ENCODE assay signal across 8 cellular contexts in the genomic region with DNA sequence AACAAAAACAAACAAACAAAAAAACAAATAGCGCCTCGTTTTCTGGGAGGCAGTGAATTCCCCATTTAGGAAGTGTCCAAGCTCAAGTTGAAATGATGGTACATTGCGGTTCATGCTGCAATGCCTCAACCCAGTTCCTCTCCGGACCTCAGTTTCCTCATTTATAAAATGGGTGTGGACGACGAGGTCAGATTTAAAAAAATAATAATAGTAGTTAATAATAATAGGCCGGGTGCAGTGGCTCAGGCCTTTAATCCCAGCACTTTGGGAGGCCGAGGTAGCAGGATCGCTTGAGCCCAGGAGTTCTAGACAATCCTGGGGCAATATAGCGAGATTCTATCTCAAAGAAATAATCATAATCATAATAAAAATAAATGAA. TPM values are rescaled to one million over a fixed set of nuclear protein-coding genes. Genes with fewer than 3 reads are reported as not detected.
A peak's percentile ranks its signal among the peaks of the same experiment; 100 is the strongest.
DNase-seq lines count a peak whose midpoint lies in the region; ATAC-seq and TF ChIP-seq lines count a peak whose summit lies in the region.

No MANE protein-coding gene starts in this region.

- H3K79me2 ChIP-seq in mammary epithelial cell (ENCODE audit: insufficient read depth, low read length): no peaks in the 10 kb centered on the region

- H2AFZ ChIP-seq in IMR-90 (replicated peaks; ENCODE audit: low read length, poor library complexity) (no peak overlapping the region), mammary epithelial cell (ENCODE audit: low read depth, low read length) (no peak overlapping the region)

- no peak overlapping the region for H3K18ac ChIP-seq in IMR-90 (ENCODE audit: low read depth, low read length)

- no peaks in the 10 kb centered on the region for H3K9me3 Mint-ChIP-seq in naive B cell

- POLR2A ChIA-PET in AG04450 (lab: Yijun Ruan, JAX) (interaction anchor here (0.8 to 1.8 kb wide), 6 partner anchors 8 to 47 kb away, joined by 3 to 30 read pairs (median 6); a partner anchor contains a TSS), IMR-90 (lab: Charles Lee; ENCODE audit: unreplicated experiment) (interaction anchor here (0.9 kb wide), 1 partner anchor 40 kb away, joined by 4 read pairs; no protein-coding TSS in a partner anchor)

- H3K36me3 Mint-ChIP-seq in naive B cell: no peaks in the 10 kb centered on the region

- no peak for DNase-seq in AG04450 (ENCODE audit: low read depth, low spot score)
- DNase-seq in IMR-90: no peak
- DNase-seq in mammary epithelial cell: no peak
- DNase-seq in naive B cell: no peak
- no peak for DNase-seq in GDM1 (lab: John Stamatoyannopoulos, UW)
- DNase-seq in activated CD4-positive, alpha-beta T cell treated with anti-CD3 and anti-CD28 coated beads, Interleukin-2, amount 50 U/mL, for 1 hour: no peak

- H3K9ac ChIP-seq in IMR-90 (ENCODE audit: low read depth, low read length) (peak overlapping the region; percentile 34; the same call in 1 of the 2 replicates), mammary epithelial cell (ENCODE audit: insufficient read depth, low read length) (peak overlapping the region; percentile 75)

- dilution Hi-C loops in IMR-90 (cut with HindIII; ENCODE audit: low sequenced_read_pairs, unreplicated experiment) (no loop called here), mammary epithelial cell (cut with HindIII; ENCODE audit: low sequenced_read_pairs) (no loop called here)

- H4K5ac ChIP-seq in IMR-90 (ENCODE audit: low read depth, low read length): no peak overlapping the region

- H3K4me1 ChIP-seq in IMR-90 (ENCODE audit: control insufficient read depth, insufficient read depth, low read length): peaks cover 13% of the 10 kb centered on the region
- H3K4me1 ChIP-seq in mammary epithelial cell (ENCODE audit: insufficient read depth, low read length): peaks cover 8% of the 10 kb centered on the region

- no peak overlapping the region for H2BK120ac ChIP-seq in IMR-90 (ENCODE audit: low read depth, low read length)

- H3K9me3 ChIP-seq in AG04450 (ENCODE audit: control insufficient read depth, insufficient read depth, low read length): no peaks in the 10 kb centered on the region
- no peaks in the 10 kb centered on the region for H3K9me3 ChIP-seq in IMR-90 (ENCODE audit: control insufficient read depth, insufficient read depth, low read length)
- no peaks in the 10 kb centered on the region for H3K9me3 ChIP-seq in mammary epithelial cell (replicated peaks; ENCODE audit: insufficient read depth, low read length)

- peak overlapping the region; percentile 89; the same call in 1 of the 2 replicates for H2AK5ac ChIP-seq in IMR-90 (ENCODE audit: low read depth, low read length)

- no peak overlapping the region for H3K56ac ChIP-seq in IMR-90 (ENCODE audit: extremely low read depth, insufficient read depth, low read length)

- intact Hi-C loops in IMR-90 (cut with micrococcal nuclease) (loop anchor here (1.0 kb wide), 2 partner anchors 39 to 46 kb away; no protein-coding TSS in a partner anchor), mammary epithelial cell (cut with micrococcal nuclease) (loop anchor here (1.0 to 5.0 kb wide), 5 partner anchors 14 to 204 kb away; no protein-coding TSS in a partner anchor)

- H3K4ac ChIP-seq in IMR-90 (ENCODE audit: low read depth, low read length): peak overlapping the region; percentile 46; the same call in 1 of the 2 replicates

- in situ Hi-C loops in IMR-90 (cut with MboI; ENCODE audit: low sequenced_read_pairs) (no loop called here), mammary epithelial cell (cut with MboI; ENCODE audit: low sequenced_read_pairs in 2 of 2) (loop anchor here in 1 of 2 donors (5.0 kb wide), 1 partner anchor 43 kb away; no protein-coding TSS in a partner anchor)

- BruUV-seq in IMR-90 (replicated peaks; lab: Mats Ljungman, UMichigan) (no TSS peak), mammary epithelial cell (replicated peaks; lab: Mats Ljungman, UMichigan) (no TSS peak)

- CTCF ChIA-PET in AG04450 (lab: Charles Lee): interaction anchor here (0.5 to 5.9 kb wide), 26 partner anchors 8 to 277 kb away, joined by 3 to 224 read pairs (median 6); a partner anchor contains a TSS
- CTCF ChIA-PET in IMR-90 (lab: Yijun Ruan, JAX): interaction anchor here (0.6 to 3.3 kb wide), 22 partner anchors 9 to 255 kb away, joined by 3 to 87 read pairs (median 6); a partner anchor contains a TSS
- CTCF ChIA-PET in mammary epithelial cell (lab: Charles Lee; ENCODE audit: low non-redundant PET): interaction anchor here (0.7 to 1.3 kb wide), 8 partner anchors 10 to 253 kb away, joined by 3 to 35 read pairs (median 4); a partner anchor contains a TSS

- H2BK15ac ChIP-seq in IMR-90 (ENCODE audit: low read depth, low read length): no peak overlapping the region

- H3K4me3 Mint-ChIP-seq in naive B cell: peak overlapping the region; percentile 54 to 87 (median 78)

- H3K79me1 ChIP-seq in IMR-90 (ENCODE audit: low read depth in 1 of 2, low read length in 2 of 2): peaks cover 0 to 20% of the 10 kb centered on the region in 2 experiments; a peak in 2 of 4 replicates

- no peak for TF ChIP-seq POLR2A in IMR-90 (IDR thresholded peaks at IDR 0.05; ENCODE audit: low read depth, low read length)

- no peak overlapping the region for H3K14ac ChIP-seq in IMR-90 (replicated peaks; ENCODE audit: low read depth, low read length)

- H3K23ac ChIP-seq in IMR-90 (ENCODE audit: low read depth, low read length): peak overlapping the region; percentile 38; the same call in 1 of the 2 replicates

- H4K20me1 ChIP-seq in IMR-90 (ENCODE audit: insufficient read depth, low read length): no peaks in the 10 kb centered on the region
- H4K20me1 ChIP-seq in mammary epithelial cell (ENCODE audit: insufficient read depth, low read length): no peaks in the 10 kb centered on the region

- H3K4me2 ChIP-seq in IMR-90 (ENCODE audit: low read depth, low read length) (peak overlapping the region; percentile 44; the same call in 1 of the 2 replicates), mammary epithelial cell (ENCODE audit: insufficient read depth, low read depth, low read length) (peak overlapping the region; percentile 22)

- H3K27ac Mint-ChIP-seq in naive B cell: peak overlapping the region in 2 of 6 donors; percentile 41 to 69

- peak overlapping the region in 1 of 2 experiments; percentile 46; a peak in 1 of 4 replicates for H4K8ac ChIP-seq in IMR-90 (ENCODE audit: low read depth in 2 of 2, low read length in 2 of 2)

- H3K9me1 ChIP-seq in IMR-90 (ENCODE audit: insufficient read depth, low read length): no peaks in the 10 kb centered on the region

- no peak overlapping the region for H2AK9ac ChIP-seq in IMR-90 (replicated peaks; ENCODE audit: low read depth, low read length, poor library complexity)

- H3K4me3 ChIP-seq in AG04450 (ENCODE audit: low read depth, low read length) (peak overlapping the region; percentile 62), IMR-90 (ENCODE audit: insufficient read depth, low read depth, low read length) (no peak overlapping the region), mammary epithelial cell (replicated peaks in 1 of 3; ENCODE audit: insufficient read depth in 1 of 3, low read depth in 2 of 3, low read length in 3 of 3) (peak overlapping the region; percentile 55 to 58 (median 58))

- H4K91ac ChIP-seq in IMR-90 (ENCODE audit: insufficient read depth, low read depth, low read length): no peak overlapping the region

- H2BK5ac ChIP-seq in IMR-90 (ENCODE audit: low read depth, low read length, poor library complexity, severe bottlenecking): no peak overlapping the region

- TF ChIP-seq CTCF in AG04450 (IDR thresholded peaks at IDR 0.05; ENCODE audit: low read depth, low read length): no peak
- no peak for TF ChIP-seq CTCF in IMR-90 (conservative IDR thresholded peaks at IDR 0.05; ENCODE audit: low read depth, low read length)
- no peak for TF ChIP-seq CTCF in mammary epithelial cell (conservative IDR thresholded peaks at IDR 0.05 in 1 of 2, IDR thresholded peaks at IDR 0.05 in 1 of 2; ENCODE audit: extremely low read depth in 1 of 2, insufficient read depth in 1 of 2, low read depth in 1 of 2, low read length in 2 of 2)

- H3K27ac ChIP-seq in AG04450 (ENCODE audit: low read depth, low read length) (no peak overlapping the region), IMR-90 (ENCODE audit: insufficient read depth, low read length) (no peak overlapping the region; the same call in 1 of the 2 replicates), mammary epithelial cell (ENCODE audit: insufficient read depth, low read depth, low read length) (peak overlapping the region; percentile 61)

- TF ChIP-seq RAD21 in IMR-90 (IDR thresholded peaks at IDR 0.05; ENCODE audit: low read length): no peak

- H3K27me3 ChIP-seq in AG04450 (ENCODE audit: control insufficient read depth, insufficient read depth, low read length) (no peaks in the 10 kb centered on the region), IMR-90 (ENCODE audit: control insufficient read depth, insufficient read depth, low read length) (no peaks in the 10 kb centered on the region), mammary epithelial cell (ENCODE audit: insufficient read depth, low read length) (no peaks in the 10 kb centered on the region)

- peak overlapping the region; percentile 69; the same call in 1 of the 2 replicates for H2BK20ac ChIP-seq in IMR-90 (ENCODE audit: low read depth, low read length)

- WGBS in IMR-90 (ENCODE audit: extremely low coverage in 2 of 2, insufficient read length in 1 of 2), 2 experiments: no CpG with 5 or more reads among the region's 10 CpGs
- WGBS in mammary epithelial cell (ENCODE audit: low coverage, missing lambda C conversion rate): 34% methylated on average over 9 of the region's 10 CpGs

- H3K27me3 Mint-ChIP-seq in naive B cell: no peaks in the 10 kb centered on the region

- no peaks in the 10 kb centered on the region for H3K36me3 ChIP-seq in IMR-90 (ENCODE audit: control insufficient read depth, insufficient read depth, low read length)
- no peaks in the 10 kb centered on the region for H3K36me3 ChIP-seq in mammary epithelial cell (ENCODE audit: insufficient read depth, low read length)

- peaks cover 28 to 34% (median 30%) of the 10 kb centered on the region in 3 donors for H3K4me1 Mint-ChIP-seq in naive B cell

- ATAC-seq in IMR-90 (ENCODE audit: low read depth) (no peak), naive B cell (ENCODE audit: low read depth in 2 of 2) (no peak), HG02852 (IDR thresholded peaks at IDR 0.05; ENCODE audit: unreplicated experiment) (no peak), HG02763 (IDR thresholded peaks at IDR 0.05; ENCODE audit: unreplicated experiment) (no peak)

RNA-seq across cellular contexts. Expression of a gene that starts 15.5 kb away (rescaled TPM):
- polyA plus RNA-seq in AG04450 (2011; rRNA removed): 75.8 and 113 TPM in 2 replicates
- polyA minus RNA-seq in AG04450 (2011; rRNA and poly(A)+ RNA removed): 85.5 and 126 TPM in 2 replicates
- 76.9 and 84.2 TPM in 2 replicates for total RNA-seq in IMR-90 (2012; rRNA removed)
- polyA plus RNA-seq in IMR-90 (2012; rRNA removed): 132 and 153 TPM in 2 replicates
- polyA plus RNA-seq in IMR-90 (2012; cell fraction: cytosol; rRNA removed): 113 and 118 TPM in 2 replicates
- 152 and 183 TPM in 2 replicates for polyA plus RNA-seq in IMR-90 (2012; cell fraction: nucleus; rRNA removed; ENCODE audit: low replicate concordance)
- 100 to 1,000 TPM in 1 of 2 donors, 10 to 100 TPM in 1; 81.9 to 316 TPM for total RNA-seq in mammary epithelial cell
- polyA plus RNA-seq in mammary epithelial cell: 224 TPM
- 242 TPM for polyA minus RNA-seq in mammary epithelial cell
- 10 to 100 TPM; 40.0 to 91.4 (median 46.2) TPM for polyA plus RNA-seq in naive B cell (ENCODE audit: low read depth in 6 of 6)

RNA-seq across cellular contexts. Expression of a gene that starts 28.6 kb away (rescaled TPM):
- polyA plus RNA-seq in AG04450 (2011; rRNA removed): 1.3 and 1.7 TPM in 2 replicates
- polyA minus RNA-seq in AG04450 (2011; rRNA and poly(A)+ RNA removed): 12.2 and 19.2 TPM in 2 replicates
- 11.1 and 31.9 TPM in 2 replicates for total RNA-seq in IMR-90 (2012; rRNA removed)
- 15.6 and 60.1 TPM in 2 replicates for polyA plus RNA-seq in IMR-90 (2012; rRNA removed)
- 52.4 and 90.3 TPM in 2 replicates for polyA plus RNA-seq in IMR-90 (2012; cell fraction: cytosol; rRNA removed)
- polyA plus RNA-seq in IMR-90 (2012; cell fraction: nucleus; rRNA removed; ENCODE audit: low replicate concordance): 982 and 1,348 TPM in 2 replicates
- 10 to 100 TPM in 1 of 2 donors, 1 to 10 TPM in 1; 1.8 to 49.1 TPM for total RNA-seq in mammary epithelial cell
- polyA plus RNA-seq in mammary epithelial cell: 2.6 TPM
- 27.0 TPM for polyA minus RNA-seq in mammary epithelial cell
- 100 to 1,000 TPM in 1 of 6 donors, 10 to 100 TPM in 5; 26.6 to 110 (median 82.1) TPM for polyA plus RNA-seq in naive B cell (ENCODE audit: low read depth in 6 of 6)

RNA-seq across cellular contexts. Expression of a gene that starts 32.7 kb away (rescaled TPM):
- polyA plus RNA-seq in AG04450 (2011; rRNA removed) (3.0 and 3.2 TPM in 2 replicates), IMR-90 (2012; rRNA removed) (8.0 and 8.8 TPM in 2 replicates), mammary epithelial cell (15.0 TPM), naive B cell (ENCODE audit: low read depth in 6 of 6) (1 to 10 TPM in 5 of 6 donors, under 1 TPM in 1; 0.49 to 8.5 (median 3.0) TPM)
- polyA minus RNA-seq in AG04450 (2011; rRNA and poly(A)+ RNA removed): 2.4 and 3.1 TPM in 2 replicates
- total RNA-seq in IMR-90 (2012; rRNA removed) (10.3 and 12.5 TPM in 2 replicates), mammary epithelial cell (10 to 100 TPM; 11.7 to 16.9 TPM)
- polyA plus RNA-seq in IMR-90 (2012; cell fraction: cytosol; rRNA removed): 3.3 and 3.9 TPM in 2 replicates
- polyA plus RNA-seq in IMR-90 (2012; cell fraction: nucleus; rRNA removed; ENCODE audit: low replicate concordance): 2.0 and 2.1 TPM in 2 replicates
- 12.6 TPM for polyA minus RNA-seq in mammary epithelial cell

RNA-seq across cellular contexts. Expression of a gene that starts 34.3 kb away (rescaled TPM):
- polyA plus RNA-seq in AG04450 (2011; rRNA removed): 2.4 and 5.1 TPM in 2 replicates
- 2.5 and 4.3 TPM in 2 replicates for polyA minus RNA-seq in AG04450 (2011; rRNA and poly(A)+ RNA removed)
- 0.56 and 3.0 TPM in 2 replicates for total RNA-seq in IMR-90 (2012; rRNA removed)
- polyA plus RNA-seq in IMR-90 (2012; rRNA removed): 11.6 and 13.3 TPM in 2 replicates
- polyA plus RNA-seq in IMR-90 (2012; cell fraction: cytosol; rRNA removed): 11.6 and 19.4 TPM in 2 replicates
- polyA plus RNA-seq in IMR-90 (2012; cell fraction: nucleus; rRNA removed; ENCODE audit: low replicate concordance): 24.0 and 44.8 TPM in 2 replicates
- 100 to 1,000 TPM in 1 of 2 donors, 10 to 100 TPM in 1; 75.8 to 254 TPM for total RNA-seq in mammary epithelial cell
- polyA plus RNA-seq in mammary epithelial cell: 77.1 TPM
- 84.7 TPM for polyA minus RNA-seq in mammary epithelial cell
- 1 to 10 TPM in 4 of 6 donors, under 1 TPM in 1, not detected in 1; 0.29 to 4.3 (median 2.5) TPM for polyA plus RNA-seq in naive B cell (ENCODE audit: low read depth in 6 of 6)

RNA-seq across cellular contexts. Expression of a gene that starts 57.7 kb away (rescaled TPM):
- polyA plus RNA-seq in AG04450 (2011; rRNA removed) (13.6 and 15.5 TPM in 2 replicates), IMR-90 (2012; rRNA removed) (17.4 and 19.4 TPM in 2 replicates), mammary epithelial cell (11.5 TPM), naive B cell (ENCODE audit: low read depth in 6 of 6) (under 1 TPM in 3 of 6 donors, not detected in 3; 0.28 to 0.58 (median 0.47) TPM)
- polyA minus RNA-seq in AG04450 (2011; rRNA and poly(A)+ RNA removed): 9.9 and 17.8 TPM in 2 replicates
- total RNA-seq in IMR-90 (2012; rRNA removed) (5.3 and 5.7 TPM in 2 replicates), mammary epithelial cell (10 to 100 TPM; 11.0 to 16.9 TPM)
- polyA plus RNA-seq in IMR-90 (2012; cell fraction: cytosol; rRNA removed): 16.9 and 38.3 TPM in 2 replicates
- polyA plus RNA-seq in IMR-90 (2012; cell fraction: nucleus; rRNA removed; ENCODE audit: low replicate concordance): 11.9 and 20.0 TPM in 2 replicates
- polyA minus RNA-seq in mammary epithelial cell: 11.9 TPM
